Comparison of ENCODE assay signal across 8 cellular contexts in the genomic region with DNA sequence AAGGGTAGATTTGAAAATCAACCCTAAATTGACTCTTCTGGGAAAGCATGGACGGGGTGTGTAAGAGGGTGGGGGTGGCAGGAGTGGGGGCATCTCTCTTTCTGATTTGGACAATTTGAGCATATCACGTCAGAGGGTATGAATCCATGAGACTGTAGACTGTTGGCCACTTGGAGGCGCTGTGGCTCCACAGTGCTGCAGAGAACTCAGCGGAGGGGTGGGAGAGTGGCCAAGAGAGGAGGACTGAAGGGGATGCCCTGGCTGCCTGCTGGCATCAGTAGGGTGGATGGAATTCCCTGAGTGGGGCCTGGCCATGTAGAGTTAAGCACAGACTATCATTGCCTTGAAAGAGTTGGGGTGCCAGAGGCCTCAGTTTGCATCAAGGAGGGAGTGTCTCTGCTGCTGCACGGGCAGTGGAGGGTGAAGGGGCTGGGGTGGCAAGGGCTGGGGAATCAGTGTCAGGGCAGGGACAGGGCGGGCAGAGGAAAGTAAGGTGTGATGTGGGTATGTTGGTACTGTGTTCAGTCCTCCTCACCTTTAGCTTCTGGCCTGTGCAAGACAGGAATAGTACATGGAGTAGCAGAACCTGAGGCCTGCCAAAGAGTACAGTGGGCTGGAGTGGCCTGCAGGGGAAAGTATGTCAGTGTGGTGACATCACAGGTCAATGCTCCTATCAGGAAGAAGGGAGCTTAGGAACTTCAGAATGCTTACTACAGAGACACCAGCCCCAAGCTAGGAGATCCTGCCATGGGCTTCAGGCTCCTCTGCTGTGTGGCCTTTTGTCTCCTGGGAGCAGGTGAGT.
DNase-seq lines count a peak whose midpoint lies in the region; ATAC-seq and TF ChIP-seq lines count a peak whose summit lies in the region.

No MANE protein-coding gene starts in this region.

- intact Hi-C loops in activated CD4-positive, alpha-beta T cell treated with anti-CD3 and anti-CD28 coated beads, Interleukin-2, amount 10 ng/mL, durations not matched to agents 24 days and 14 days (cut with micrococcal nuclease): no loop called here

- H3K27me3 Mint-ChIP-seq in activated CD4-positive, alpha-beta T cell treated with anti-CD3 and anti-CD28 coated beads, Interleukin-2, amount 10 ng/mL, durations not matched to agents 24 days and 14 days: peaks cover 6% of the 10 kb centered on the region

- H3K27me3 ChIP-seq in BE2C: no peaks in the 10 kb centered on the region

- DNase-seq in BE2C: peak; percentile 25
- peak; percentile 76 for DNase-seq in activated CD4-positive, alpha-beta T cell treated with anti-CD3 and anti-CD28 coated beads, Interleukin-2, amount 10 ng/mL, durations not matched to agents 24 days and 14 days
- DNase-seq in fibroblast of peridontal ligament (ENCODE audit: extremely low read depth): peak; percentile 35
- peak; percentile 11 for DNase-seq in stimulated activated naive CD4-positive, alpha-beta T cell treated with Interleukin-2 at 50 U/mL for 16 hours (lab: John Stamatoyannopoulos, UW)
- DNase-seq in NCI-H1694 (lab: John Stamatoyannopoulos, UW): no peak
- DNase-seq in NCI-H2171 (lab: John Stamatoyannopoulos, UW): no peak
- DNase-seq in putamen (ENCODE audit: low spot score): no peak

- TF ChIP-seq CTCF in BE2C (IDR thresholded peaks at IDR 0.05; ENCODE audit: low read depth, low read length): peak; percentile 22; the same call in 1 of the 2 replicates

- H3K9me3 Mint-ChIP-seq in activated CD4-positive, alpha-beta T cell treated with anti-CD3 and anti-CD28 coated beads, Interleukin-2, amount 10 ng/mL, durations not matched to agents 24 days and 14 days: no peaks in the 10 kb centered on the region

- no peaks in the 10 kb centered on the region for H3K4me1 Mint-ChIP-seq in activated CD4-positive, alpha-beta T cell treated with anti-CD3 and anti-CD28 coated beads, Interleukin-2, amount 10 ng/mL, durations not matched to agents 24 days and 14 days

- H3K27ac Mint-ChIP-seq in activated CD4-positive, alpha-beta T cell treated with anti-CD3 and anti-CD28 coated beads, Interleukin-2, amount 10 ng/mL, durations not matched to agents 24 days and 14 days: peak overlapping the region; percentile 31

- no peaks in the 10 kb centered on the region for H3K9me3 ChIP-seq in BE2C

- no peaks in the 10 kb centered on the region for H3K36me3 ChIP-seq in BE2C

- H3K4me3 Mint-ChIP-seq in activated CD4-positive, alpha-beta T cell treated with anti-CD3 and anti-CD28 coated beads, Interleukin-2, amount 10 ng/mL, durations not matched to agents 24 days and 14 days: peak overlapping the region; percentile 42

- H3K4me3 ChIP-seq in BE2C (ENCODE audit: low read depth, low read length): no peak overlapping the region

- H3K4me1 ChIP-seq in BE2C: no peaks in the 10 kb centered on the region

- H3K36me3 Mint-ChIP-seq in activated CD4-positive, alpha-beta T cell treated with anti-CD3 and anti-CD28 coated beads, Interleukin-2, amount 10 ng/mL, durations not matched to agents 24 days and 14 days (ENCODE audit: low read depth): no peaks in the 10 kb centered on the region

- ATAC-seq in HG03095 (IDR thresholded peaks at IDR 0.05; ENCODE audit: unreplicated experiment): peak; percentile 67

Comparison
In these comparisons a context has a peak if more than half of its experiments do, and no peak if none do; other contexts are left out.
1. DNase-seq: peak in BE2C (single experiment), activated CD4-positive, alpha-beta T cell treated with anti-CD3 and anti-CD28 coated beads, Interleukin-2, amount 10 ng/mL, durations not matched to agents 24 days and 14 days (single experiment), fibroblast of peridontal ligament (single experiment) and stimulated activated naive CD4-positive, alpha-beta T cell treated with Interleukin-2 at 50 U/mL for 16 hours (single experiment); none in NCI-H1694 (single experiment), NCI-H2171 (single experiment) and putamen (single experiment).